ENCODE assay signal across 26 cellular contexts in genomic region chr1:164101802-164102201, GRCh38.
"Had no signal": no experiment of that assay in that cellular context is flagged by ENCODE, and none has a peak within 500 bp of the region (broad histone marks: within the 10 kb centered on the region; RNA-seq: fewer than 3 reads in every experiment).

No MANE protein-coding gene starts in this region.

- H3K4me3 ChIP-seq: body of pancreas, gastrocnemius medialis, heart left ventricle had no signal

- H3K36me3 Mint-ChIP-seq: activated naive CD8-positive, alpha-beta T cell had no signal

- H3K27me3 ChIP-seq: body of pancreas, foreskin keratinocyte, gastrocnemius medialis, heart left ventricle had no signal

- H3K4me1 ChIP-seq: body of pancreas, foreskin keratinocyte, gastrocnemius medialis, heart left ventricle had no signal

- H3K27ac Mint-ChIP-seq: activated CD4-positive, alpha-beta memory T cell treated with anti-CD3 and anti-CD28 coated beads, Interleukin-2, amount 10 ng/mL, durations not matched to agents 7 days and 5 days; activated CD4-positive, alpha-beta T cell treated with anti-CD3 and anti-CD28 coated beads, Interleukin-2, amount 10 ng/mL, durations not matched to agents 7 days and 5 days; activated naive CD8-positive, alpha-beta T cell; activated T-cell treated with anti-CD3 and anti-CD28 coated beads, Interleukin-2, amount 50 U/mL, for 24 hours; activated T-cell treated with anti-CD3 and anti-CD28 coated beads, Interleukin-2, amount 50 U/mL, for 72 hours had no signal

- H3K27ac ChIP-seq: body of pancreas, epithelial cell of prostate, foreskin keratinocyte, gastrocnemius medialis, heart left ventricle had no signal

- H3K9me3 ChIP-seq: body of pancreas, gastrocnemius medialis had no signal

- H3K9me3 Mint-ChIP-seq: activated CD4-positive, alpha-beta memory T cell treated with anti-CD3 and anti-CD28 coated beads, Interleukin-2, amount 10 ng/mL, durations not matched to agents 7 days and 5 days; activated CD4-positive, alpha-beta T cell treated with anti-CD3 and anti-CD28 coated beads, Interleukin-2, amount 10 ng/mL, durations not matched to agents 7 days and 5 days had no signal

- H3K27me3 Mint-ChIP-seq: activated CD4-positive, alpha-beta memory T cell treated with anti-CD3 and anti-CD28 coated beads, Interleukin-2, amount 10 ng/mL, durations not matched to agents 7 days and 5 days; activated CD4-positive, alpha-beta T cell treated with anti-CD3 and anti-CD28 coated beads, Interleukin-2, amount 10 ng/mL, durations not matched to agents 7 days and 5 days; activated naive CD8-positive, alpha-beta T cell; activated T-cell treated with anti-CD3 and anti-CD28 coated beads, Interleukin-2, amount 50 U/mL, for 24 hours had no signal

- H3K36me3 ChIP-seq: gastrocnemius medialis, heart left ventricle had no signal

- H3K4me3 Mint-ChIP-seq: activated CD4-positive, alpha-beta memory T cell treated with anti-CD3 and anti-CD28 coated beads, Interleukin-2, amount 10 ng/mL, durations not matched to agents 7 days and 5 days; activated CD4-positive, alpha-beta T cell treated with anti-CD3 and anti-CD28 coated beads, Interleukin-2, amount 10 ng/mL, durations not matched to agents 7 days and 5 days; activated naive CD8-positive, alpha-beta T cell; activated T-cell treated with anti-CD3 and anti-CD28 coated beads, Interleukin-2, amount 50 U/mL, for 24 hours; activated T-cell treated with anti-CD3 and anti-CD28 coated beads, Interleukin-2, amount 50 U/mL, for 72 hours had no signal

- DNase-seq: activated CD4-positive, alpha-beta memory T cell treated with anti-CD3 and anti-CD28 coated beads, Interleukin-2, amount 10 ng/mL, durations not matched to agents 7 days and 5 days; activated CD4-positive, alpha-beta T cell treated with anti-CD3 and anti-CD28 coated beads for 1 hour; activated CD4-positive, alpha-beta T cell treated with anti-CD3 and anti-CD28 coated beads for 4 hours; activated CD4-positive, alpha-beta T cell treated with anti-CD3 and anti-CD28 coated beads, Interleukin-2, amount 10 ng/mL, durations not matched to agents 7 days and 5 days; activated CD4-positive, alpha-beta T cell treated with anti-CD3 and anti-CD28 coated beads, Interleukin-2, amount 50 U/mL, for 4 hours; activated CD8-positive, alpha-beta memory T cell treated with anti-CD3 and anti-CD28 coated beads, Interleukin-2, amount 50 U/mL, for 48 hours; activated gamma-delta T cell; activated naive CD4-positive, alpha-beta T cell treated with anti-CD3 and anti-CD28 coated beads, Interleukin-2, amount 50 U/mL, for 16 hours; activated naive CD4-positive, alpha-beta T cell treated with Interleukin-2 at 50 U/mL for 16 hours; activated T-cell treated with anti-CD3 and anti-CD28 coated beads for 4 hours; activated T-cell treated with anti-CD3 and anti-CD28 coated beads, Interleukin-2, amount 50 U/mL, for 24 hours; activated T-cell treated with anti-CD3 and anti-CD28 coated beads, Interleukin-2, amount 50 U/mL, for 72 hours; amniotic stem cell; anterior cingulate cortex; body of pancreas; caudate nucleus; cortex of kidney; dermis blood vessel endothelial cell; effector CD8-positive, alpha-beta T cell; foreskin keratinocyte; gastrocnemius medialis; glutamatergic neuron; T-helper 2 cell had no signal

- H3K4me1 Mint-ChIP-seq: activated CD4-positive, alpha-beta memory T cell treated with anti-CD3 and anti-CD28 coated beads, Interleukin-2, amount 10 ng/mL, durations not matched to agents 7 days and 5 days; activated CD4-positive, alpha-beta T cell treated with anti-CD3 and anti-CD28 coated beads, Interleukin-2, amount 10 ng/mL, durations not matched to agents 7 days and 5 days had no signal

- ATAC-seq: activated T-cell treated with anti-CD3 and anti-CD28 coated beads, Interleukin-2, amount 50 U/mL, for 72 hours; body of pancreas; foreskin keratinocyte; gastrocnemius medialis; heart left ventricle had no signal
